Comparison of ENCODE assay signal across 34 cellular contexts in the genomic region with DNA sequence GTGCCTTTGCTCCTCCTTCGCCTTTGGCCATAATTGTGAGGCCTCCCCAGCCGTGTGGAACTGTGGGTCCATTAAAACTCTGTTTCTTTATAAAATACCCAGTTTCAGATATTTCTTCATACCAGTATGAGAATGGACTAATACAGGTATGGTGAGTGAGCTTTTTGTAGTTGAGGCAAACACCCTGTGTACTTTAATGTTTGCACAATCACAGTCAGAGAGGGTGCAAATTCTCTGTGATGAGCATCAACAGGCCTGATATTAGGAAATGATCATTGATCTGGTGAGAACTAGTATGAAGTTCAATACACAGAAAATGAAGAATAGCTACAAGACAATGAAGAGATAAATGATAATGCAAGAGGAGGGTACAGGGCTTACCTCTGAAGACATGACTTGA.
DNase-seq lines count a peak whose midpoint lies in the region; ATAC-seq, FAIRE-seq and TF ChIP-seq lines count a peak whose summit lies in the region.
"Had no signal": no experiment of that assay in that cellular context is flagged by ENCODE, and none has a peak within 500 bp of the region (broad histone marks: within the 10 kb centered on the region; RNA-seq: fewer than 3 reads in every experiment).

No MANE protein-coding gene starts in this region.

- H3K27ac ChIP-seq in liver (ENCODE audit: low read depth in 1 of 2, low read length in 2 of 2) (peak overlapping the region in 1 of 2 donors; percentile 73), HepG2 (ENCODE audit: extremely low read length, insufficient read depth, low read length) (no peak overlapping the region), hepatocyte (peak overlapping the region; percentile 8), right lobe of liver (peak overlapping the region in 1 of 3 donors; percentile 11), upper lobe of left lung (no peak overlapping the region)
- H3K27ac ChIP-seq: 22Rv1; A549; BLaER1; BLaER1 treated with 17β-estradiol and CSF1 and Interleukin-3, amounts not matched to agents 10 nM and 100 nM; C4-2B had no signal

- no peaks in the 10 kb centered on the region for H3K27me3 ChIP-seq in liver (ENCODE audit: control insufficient read depth in 4 of 4, insufficient read depth in 4 of 4, low read length in 3 of 4)
- no peaks in the 10 kb centered on the region for H3K27me3 ChIP-seq in HepG2 (ENCODE audit: control insufficient read depth in 1 of 2, insufficient read depth in 2 of 2, low read length in 2 of 2)
- H3K27me3 ChIP-seq in hepatocyte, result no peaks in the 10 kb centered on the region
- H3K27me3 ChIP-seq in right lobe of liver, result peaks cover 0 to 3% of the 10 kb centered on the region in 2 donors
- no peaks in the 10 kb centered on the region for H3K27me3 ChIP-seq in upper lobe of left lung
- H3K27me3 ChIP-seq: BE2C had no signal

- ATAC-seq in HepG2, result no peak
- peak; percentile 26 for ATAC-seq in left lobe of liver
- peak; percentile 21 to 87 (median 71) for ATAC-seq in right lobe of liver
- ATAC-seq in upper lobe of left lung (ENCODE audit: low FRiP score in 2 of 2), result no peak
- ATAC-seq in GM21526 (IDR thresholded peaks at IDR 0.05; ENCODE audit: low FRiP score, unreplicated experiment), result no peak
- ATAC-seq: A549; CD8-positive, alpha-beta T cell had no signal

- TF ChIP-seq CTCF in liver (IDR thresholded peaks at IDR 0.05; ENCODE audit: low read depth, low read length, missing input control), result no peak
- TF ChIP-seq CTCF in HepG2 (CRISPR knock-in tag; IDR thresholded peaks at IDR 0.05), result no peak
- no peak for TF ChIP-seq CTCF in hepatocyte (IDR thresholded peaks at IDR 0.05; ENCODE audit: poor library complexity)
- no peak for TF ChIP-seq CTCF in right lobe of liver (IDR thresholded peaks at IDR 0.05)
- TF ChIP-seq CTCF in upper lobe of left lung (IDR thresholded peaks at IDR 0.05), result no peak

- H3K79me2 ChIP-seq in HepG2 (ENCODE audit: insufficient read depth, low read length), result no peaks in the 10 kb centered on the region
- no peaks in the 10 kb centered on the region for H3K79me2 ChIP-seq in hepatocyte

- intact Hi-C loops in HepG2 (cut with micrococcal nuclease; ENCODE audit: unreplicated experiment), result no loop called here
- intact Hi-C loops in right lobe of liver (cut with DNase I), result no loop called here

- H3K36me3 ChIP-seq in liver (ENCODE audit: control insufficient read depth in 4 of 4, insufficient read depth in 3 of 4, low read depth in 1 of 4, low read length in 3 of 4) (no peaks in the 10 kb centered on the region), HepG2 (replicated peaks in 1 of 2; ENCODE audit: control insufficient read depth in 1 of 2, insufficient read depth in 2 of 2, low read length in 2 of 2) (no peaks in the 10 kb centered on the region), hepatocyte (replicated peaks; ENCODE audit: insufficient read depth, low read depth) (no peaks in the 10 kb centered on the region), right lobe of liver (no peaks in the 10 kb centered on the region), upper lobe of left lung (no peaks in the 10 kb centered on the region)
- H3K36me3 ChIP-seq: BE2C; BLaER1; BLaER1 treated with 17β-estradiol and CSF1 and Interleukin-3, amounts not matched to agents 10 nM and 100 nM had no signal

- no TSS peak for BruUV-seq in HepG2 (replicated peaks; lab: Mats Ljungman, UMichigan)

- H3K4me1 ChIP-seq in liver (ENCODE audit: control insufficient read depth in 4 of 4, insufficient read depth in 4 of 4, low read length in 3 of 4) (peaks cover 0 to 7% (median 6%) of the 10 kb centered on the region in 4 donors), HepG2 (ENCODE audit: insufficient read depth, low read length) (no peaks in the 10 kb centered on the region), hepatocyte (ENCODE audit: insufficient read depth) (no peaks in the 10 kb centered on the region), right lobe of liver (peaks cover 0 to 6% (median 0%) of the 10 kb centered on the region in 4 donors), upper lobe of left lung (no peaks in the 10 kb centered on the region)
- H3K4me1 ChIP-seq: A549; BE2C; BLaER1; BLaER1 treated with 17β-estradiol and CSF1 and Interleukin-3, amounts not matched to agents 10 nM and 100 nM; Caco-2 had no signal

- CTCF ChIA-PET in HepG2 (lab: Yijun Ruan, JAX; ENCODE audit: low intra/inter-chr PET ratio, low total read pairs), result no interaction called here

- no peak overlapping the region for H2AFZ ChIP-seq in HepG2 (ENCODE audit: low read length)
- H2AFZ ChIP-seq in hepatocyte, result no peak overlapping the region

- TF ChIP-seq RAD21 in liver (IDR thresholded peaks at IDR 0.05) (peak in 1 of 2 donors; percentile 9), HepG2 (CRISPR knock-in tag; IDR thresholded peaks at IDR 0.05) (no peak)

- no peak for TF ChIP-seq POLR2A in HepG2 (IDR thresholded peaks at IDR 0.05; ENCODE audit: insufficient read depth in 1 of 2, low read depth in 2 of 2, low read length in 2 of 2)
- TF ChIP-seq POLR2A in right lobe of liver (IDR thresholded peaks at IDR 0.05), result no peak
- TF ChIP-seq POLR2A in upper lobe of left lung (IDR thresholded peaks at IDR 0.05), result no peak

- H3K4me3 ChIP-seq in liver (ENCODE audit: low read depth in 1 of 3, low read length in 3 of 3), result no peak overlapping the region
- H3K4me3 ChIP-seq in HepG2 (replicated peaks in 1 of 3; ENCODE audit: insufficient read depth in 1 of 3, low read depth in 2 of 3, low read length in 3 of 3), result no peak overlapping the region
- no peak overlapping the region for H3K4me3 ChIP-seq in hepatocyte
- no peak overlapping the region for H3K4me3 ChIP-seq in right lobe of liver
- H3K4me3 ChIP-seq in upper lobe of left lung, result no peak overlapping the region
- H3K4me3 ChIP-seq: A549; BLaER1; BLaER1 treated with 17β-estradiol and CSF1 and Interleukin-3, amounts not matched to agents 10 nM and 100 nM had no signal

- 72% methylated on average over 2 of the region's 2 CpGs for WGBS in liver
- 19% methylated on average over 2 of the region's 2 CpGs for WGBS in HepG2 (ENCODE audit: low lambda C conversion rate)
- WGBS in hepatocyte (ENCODE audit: low lambda C conversion rate, missing lambda C conversion rate), result 90% methylated on average over 2 of the region's 2 CpGs
- 35% methylated on average over 2 of the region's 2 CpGs for WGBS in right lobe of liver (ENCODE audit: insufficient coverage, low coverage, low lambda C conversion rate, missing lambda C conversion rate)
- WGBS in upper lobe of left lung, 2 donors, result 93% methylated on average over 2 of the region's 2 CpGs

- H3K4me2 ChIP-seq in HepG2 (ENCODE audit: low read depth, low read length) (no peak overlapping the region), hepatocyte (no peak overlapping the region)
- H3K4me2 ChIP-seq: A549; BLaER1; BLaER1 treated with 17β-estradiol and CSF1 and Interleukin-3, amounts not matched to agents 10 nM and 100 nM had no signal

- H3K9ac ChIP-seq in liver (ENCODE audit: low read depth in 1 of 2, low read length in 2 of 2) (no peak overlapping the region), HepG2 (ENCODE audit: insufficient read depth, low read depth, low read length) (no peak overlapping the region)
- H3K9ac ChIP-seq: BLaER1; BLaER1 treated with 17β-estradiol and CSF1 and Interleukin-3, amounts not matched to agents 10 nM and 100 nM had no signal

- no peak for TF ChIP-seq EP300 in HepG2 (IDR thresholded peaks at IDR 0.05; ENCODE audit: low read depth in 2 of 2, low read length in 2 of 2)
- no peak for TF ChIP-seq EP300 in HepG2 (CRISPR knock-in tag; IDR thresholded peaks at IDR 0.05; ENCODE audit: borderline replicate concordance)
- no peak for TF ChIP-seq EP300 in upper lobe of left lung (IDR thresholded peaks at IDR 0.05)

- DNase-seq in HepG2 (ENCODE audit: low spot score), result no peak
- no peak for DNase-seq in hepatocyte (ENCODE audit: low spot score)
- no peak for DNase-seq in left lobe of liver (ENCODE audit: low spot score)
- no peak for DNase-seq in right lobe of liver
- DNase-seq in NCI-H524 (lab: John Stamatoyannopoulos, UW), result no peak
- DNase-seq in upper lobe of left lung, result no peak
- DNase-seq: 8988T; ACHN; AML-193; BE2C; C1 segment of cervical spinal cord; Caco-2; Calu3; CD4-positive, alpha-beta memory T cell; CD4-positive, alpha-beta T cell; CD4-positive, CD25-positive, alpha-beta regulatory T cell; CD8-positive, alpha-beta memory T cell; CD8-positive, alpha-beta T cell; COR-L47; DMS 273 treated with DMSO at 0.1 percent for 48 hours; DMS153; DMS79; DMS79 treated with DMSO at 0.1 percent for 48 hours; DND-41; EL had no signal

- no peaks in the 10 kb centered on the region for H3K9me2 ChIP-seq in hepatocyte (replicated peaks; ENCODE audit: insufficient read depth)

- POLR2A ChIA-PET in HepG2 (lab: Yijun Ruan, JAX), result no interaction called here

- H4K20me1 ChIP-seq in HepG2 (ENCODE audit: insufficient read depth, low read length) (no peaks in the 10 kb centered on the region), hepatocyte (ENCODE audit: insufficient read depth, poor library complexity, severe bottlenecking) (no peaks in the 10 kb centered on the region)
- H4K20me1 ChIP-seq: BLaER1 treated with 17β-estradiol and CSF1 and Interleukin-3, amounts not matched to agents 10 nM and 100 nM had no signal

- H3K9me3 ChIP-seq in liver (ENCODE audit: control insufficient read depth in 4 of 4, low read length in 3 of 4) (no peaks in the 10 kb centered on the region), HepG2 (ENCODE audit: low read length) (no peaks in the 10 kb centered on the region), hepatocyte (ENCODE audit: low read depth) (no peaks in the 10 kb centered on the region), right lobe of liver (no peaks in the 10 kb centered on the region), upper lobe of left lung (no peaks in the 10 kb centered on the region)
- H3K9me3 ChIP-seq: A549; BE2C; BLaER1; BLaER1 treated with 17β-estradiol and CSF1 and Interleukin-3, amounts not matched to agents 10 nM and 100 nM; Caco-2 had no signal

- in situ Hi-C loops in HepG2 (cut with HindIII; ENCODE audit: extremely low pct_ligation_motif_present, low pct_unique_long_range_greater_than_20kb), result no loop called here

- no peak for FAIRE-seq in HepG2 (lab: Jason Lieb, UNC)
- FAIRE-seq: A204.1, A549, D721Med had no signal

TF ChIP-seq in liver, 16 proteins besides CTCF, POLR2A, EP300 and RAD21 (continues in another document):
- TF ChIP-seq EGR1 (IDR thresholded peaks at IDR 0.05; ENCODE audit: low read depth in 2 of 2) (no peak), FOXA1 (IDR thresholded peaks at IDR 0.05) (no peak)
- TF ChIP-seq, protein P1, sequence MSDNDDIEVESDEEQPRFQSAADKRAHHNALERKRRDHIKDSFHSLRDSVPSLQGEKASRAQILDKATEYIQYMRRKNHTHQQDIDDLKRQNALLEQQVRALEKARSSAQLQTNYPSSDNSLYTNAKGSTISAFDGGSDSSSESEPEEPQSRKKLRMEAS (IDR thresholded peaks at IDR 0.05), result no peak

Comparison
In these comparisons a context has a peak if more than half of its experiments do, and no peak if none do; other contexts are left out.
1. ATAC-seq: peak in left lobe of liver (single experiment) and right lobe of liver (4 of 4); none in HepG2 (single experiment), upper lobe of left lung (0 of 2) and GM21526 (single experiment).